ENCODE assay signal across 23 cellular contexts in genomic region chr3:185837409-185837808, GRCh38. TPM values are rescaled to one million over a fixed set of nuclear protein-coding genes. Genes with fewer than 3 reads are reported as not detected.
DNase-seq lines count a peak whose midpoint lies in the region; ATAC-seq and TF ChIP-seq lines count a peak whose summit lies in the region.
"Had no signal": no experiment of that assay in that cellular context is flagged by ENCODE, and none has a peak within 500 bp of the region (broad histone marks: within the 10 kb centered on the region; RNA-seq: fewer than 3 reads in every experiment).

No MANE protein-coding gene starts in this region.

- H3K27ac Mint-ChIP-seq in osteocyte (ENCODE audit: unreplicated experiment): peak overlapping the region; percentile 23
- H3K27ac Mint-ChIP-seq: activated naive CD8-positive, alpha-beta T cell treated with anti-CD3 and anti-CD28 coated beads, Interleukin-2, amount 10 ng/mL, durations not matched to agents 7 days and 5 days; CD14-positive monocyte; GM23338; stimulated activated memory B cell treated with anti-CD40 and anti-IgM and Interleukin-4, amounts not matched to agents 10 μg/mL and 1 μg/mL and 100 μg/mL, for 72 hours had no signal

- TF ChIP-seq CTCF in fibroblast of pulmonary artery (IDR thresholded peaks at IDR 0.05; ENCODE audit: low read length, missing control alignments) (no peak), osteocyte (IDR thresholded peaks at IDR 0.05) (no peak)

- no peak for ATAC-seq in GM21786 (IDR thresholded peaks at IDR 0.05; ENCODE audit: unreplicated experiment)
- ATAC-seq: GM23338; sciatic nerve; stimulated activated memory B cell treated with anti-CD40 and anti-IgM and Interleukin-4, amounts not matched to agents 10 μg/mL and 1 μg/mL and 100 μg/mL, for 72 hours had no signal

- no peak overlapping the region for H3K4me3 Mint-ChIP-seq in osteocyte (ENCODE audit: unreplicated experiment)
- H3K4me3 Mint-ChIP-seq: activated naive CD8-positive, alpha-beta T cell treated with anti-CD3 and anti-CD28 coated beads, Interleukin-2, amount 10 ng/mL, durations not matched to agents 7 days and 5 days; CD14-positive monocyte; GM23338; stimulated activated memory B cell treated with anti-CD40 and anti-IgM and Interleukin-4, amounts not matched to agents 10 μg/mL and 1 μg/mL and 100 μg/mL, for 72 hours had no signal

- no peak overlapping the region for H3K4me3 ChIP-seq in fibroblast of pulmonary artery (replicated peaks; ENCODE audit: low read depth, low read length)
- H3K4me3 ChIP-seq: GM23338 had no signal

- no peaks in the 10 kb centered on the region for H3K9me3 Mint-ChIP-seq in osteocyte (ENCODE audit: unreplicated experiment)
- H3K9me3 Mint-ChIP-seq: activated naive CD8-positive, alpha-beta T cell treated with anti-CD3 and anti-CD28 coated beads, Interleukin-2, amount 10 ng/mL, durations not matched to agents 7 days and 5 days; stimulated activated memory B cell treated with anti-CD40 and anti-IgM and Interleukin-4, amounts not matched to agents 10 μg/mL and 1 μg/mL and 100 μg/mL, for 72 hours had no signal

- H3K36me3 Mint-ChIP-seq in osteocyte (ENCODE audit: unreplicated experiment): no peaks in the 10 kb centered on the region
- H3K36me3 Mint-ChIP-seq: activated naive CD8-positive, alpha-beta T cell treated with anti-CD3 and anti-CD28 coated beads, Interleukin-2, amount 10 ng/mL, durations not matched to agents 7 days and 5 days; CD14-positive monocyte; stimulated activated memory B cell treated with anti-CD40 and anti-IgM and Interleukin-4, amounts not matched to agents 10 μg/mL and 1 μg/mL and 100 μg/mL, for 72 hours had no signal

- peak; percentile 18 for DNase-seq in EH (ENCODE audit: low read depth)
- DNase-seq in NCI-H226: peak; percentile 76
- peak; percentile 69 for DNase-seq in fibroblast of pulmonary artery (ENCODE audit: low read depth)
- DNase-seq in osteocyte (ENCODE audit: extremely low spot score, unreplicated experiment): no peak
- DNase-seq in NCI-H2029 treated with DMSO at 0.1 percent for 48 hours (lab: John Stamatoyannopoulos, UW): no peak
- no peak for DNase-seq in NCI-H2196 (lab: John Stamatoyannopoulos, UW; ENCODE audit: unreplicated experiment)
- DNase-seq: activated CD4-positive, alpha-beta T cell treated with anti-CD3 and anti-CD28 coated beads for 4 hours; activated effector memory CD4-positive, alpha-beta T cell treated with anti-CD3 and anti-CD28 coated beads, Interleukin-2, amount 50 U/mL, for 16 hours; activated naive CD8-positive, alpha-beta T cell treated with anti-CD3 and anti-CD28 coated beads, Interleukin-2, amount 10 ng/mL, durations not matched to agents 7 days and 5 days; activated T-cell treated with anti-CD3 and anti-CD28 coated beads, Interleukin-2, amount 50 U/mL, for 1 hour; foreskin fibroblast; head of caudate nucleus; kidney glomerular epithelial cell; NCI-H1105 treated with DMSO at 0.1 percent for 48 hours; NCI-H2081; NCI-H446 treated with DMSO at 0.1 percent for 48 hours; posterior cingulate gyrus; stimulated activated CD4-positive, alpha-beta T cell treated with anti-CD3 and anti-CD28 coated beads, Interleukin-4, amount 100 ng/mL, for 4 hours had no signal

- no peaks in the 10 kb centered on the region for H3K27me3 Mint-ChIP-seq in osteocyte (ENCODE audit: unreplicated experiment)

- peaks cover 5% of the 10 kb centered on the region for H3K4me1 Mint-ChIP-seq in osteocyte (ENCODE audit: unreplicated experiment)
- H3K4me1 Mint-ChIP-seq: activated naive CD8-positive, alpha-beta T cell treated with anti-CD3 and anti-CD28 coated beads, Interleukin-2, amount 10 ng/mL, durations not matched to agents 7 days and 5 days; GM23338; stimulated activated memory B cell treated with anti-CD40 and anti-IgM and Interleukin-4, amounts not matched to agents 10 μg/mL and 1 μg/mL and 100 μg/mL, for 72 hours had no signal

RNA-seq across cellular contexts. Expression of gene IGF2BP2, which starts 12.6 kb away (rescaled TPM):
- total RNA-seq in osteocyte: 96.7 and 101 TPM in 2 replicates

Comparison
In these comparisons a context has a peak if more than half of its experiments do, and no peak if none do; other contexts are left out.
1. DNase-seq: peak in EH (single experiment), NCI-H226 (single experiment) and fibroblast of pulmonary artery (single experiment); none in osteocyte (single experiment), NCI-H2029 treated with DMSO at 0.1 percent for 48 hours (single experiment) and NCI-H2196 (single experiment).